In genomic region chr12:48982397-48983080, GRCh38 we compare ENCODE assay signal across 20 cellular contexts. TPM values are rescaled to one million over a fixed set of nuclear protein-coding genes. Genes with fewer than 3 reads are reported as not detected.
DNase-seq lines count a peak whose midpoint lies in the region; ATAC-seq and TF ChIP-seq lines count a peak whose summit lies in the region.
"Had no signal": no experiment of that assay in that cellular context is flagged by ENCODE, and none has a peak within 500 bp of the region (broad histone marks: within the 10 kb centered on the region; RNA-seq: fewer than 3 reads in every experiment).

No MANE protein-coding gene starts in this region.

- H3K9me3 ChIP-seq in psoas muscle, result no peaks in the 10 kb centered on the region
- H3K9me3 ChIP-seq: HAP-1 had no signal

- TF ChIP-seq CTCF in WTC11 (IDR thresholded peaks at IDR 0.05) (no peak), mesothelial cell of epicardium (IDR thresholded peaks at IDR 0.05; ENCODE audit: unreplicated experiment) (no peak), type B pancreatic cell (conservative IDR thresholded peaks at IDR 0.05) (no peak), psoas muscle (IDR thresholded peaks at IDR 0.05) (no peak)

- H3K9me3 Mint-ChIP-seq in activated naive CD8-positive, alpha-beta T cell (ENCODE audit: low read depth), result no peaks in the 10 kb centered on the region
- no peaks in the 10 kb centered on the region for H3K9me3 Mint-ChIP-seq in activated naive CD8-positive, alpha-beta T cell treated with anti-CD3 and anti-CD28 coated beads for 36 hours
- H3K9me3 Mint-ChIP-seq in WTC11, result no peaks in the 10 kb centered on the region
- no peaks in the 10 kb centered on the region for H3K9me3 Mint-ChIP-seq in mesothelial cell of epicardium
- no peaks in the 10 kb centered on the region for H3K9me3 Mint-ChIP-seq in type B pancreatic cell

- intact Hi-C loops in left ventricle myocardium superior (cut with micrococcal nuclease), result loop anchor here (10.0 kb wide), 1 partner anchor 48 kb away; no protein-coding TSS in a partner anchor
- intact Hi-C loops in psoas muscle (cut with DNase I), result no loop called here

- H3K36me3 ChIP-seq in psoas muscle (ENCODE audit: insufficient read depth in 1 of 2, low read depth in 1 of 2), result no peaks in the 10 kb centered on the region
- H3K36me3 ChIP-seq: HAP-1 had no signal

- peaks cover 37% of the 10 kb centered on the region for H3K4me1 ChIP-seq in psoas muscle

- H3K4me1 Mint-ChIP-seq in activated naive CD8-positive, alpha-beta T cell (ENCODE audit: low read depth), result peaks cover 35% of the 10 kb centered on the region
- peaks cover 37% of the 10 kb centered on the region for H3K4me1 Mint-ChIP-seq in activated naive CD8-positive, alpha-beta T cell treated with anti-CD3 and anti-CD28 coated beads for 36 hours
- H3K4me1 Mint-ChIP-seq in WTC11 (peaks cover 31% of the 10 kb centered on the region), mesothelial cell of epicardium (peaks cover 36% of the 10 kb centered on the region), type B pancreatic cell (ENCODE audit: unreplicated experiment) (peaks cover 10% of the 10 kb centered on the region)

- no peak for ATAC-seq in WTC11
- ATAC-seq in left ventricle myocardium superior, result no peak
- no peak for ATAC-seq in SK-N-SH treated with all-trans-retinoic acid at 6 μM for 48 hours
- ATAC-seq in psoas muscle, result no peak
- ATAC-seq: activated CD4-positive, alpha-beta T cell treated with anti-CD3 and anti-CD28 coated beads for 36 hours; HepG2 had no signal

- H3K36me3 Mint-ChIP-seq in activated naive CD8-positive, alpha-beta T cell, result no peaks in the 10 kb centered on the region
- no peaks in the 10 kb centered on the region for H3K36me3 Mint-ChIP-seq in activated naive CD8-positive, alpha-beta T cell treated with anti-CD3 and anti-CD28 coated beads for 36 hours
- no peaks in the 10 kb centered on the region for H3K36me3 Mint-ChIP-seq in WTC11
- no peaks in the 10 kb centered on the region for H3K36me3 Mint-ChIP-seq in mesothelial cell of epicardium
- H3K36me3 Mint-ChIP-seq in type B pancreatic cell, result no peaks in the 10 kb centered on the region

- POLR2A ChIA-PET in WTC11 (lab: Charles Lee), result no interaction called here

- peaks cover 0 to 59% (median 43%) of the 10 kb centered on the region in 3 donors for H3K27me3 ChIP-seq in psoas muscle (ENCODE audit: insufficient read depth in 3 of 3, low read length in 2 of 3)

- H3K27ac Mint-ChIP-seq in activated naive CD8-positive, alpha-beta T cell, result no peak overlapping the region
- no peak overlapping the region for H3K27ac Mint-ChIP-seq in activated naive CD8-positive, alpha-beta T cell treated with anti-CD3 and anti-CD28 coated beads for 36 hours
- H3K27ac Mint-ChIP-seq in WTC11, result no peak overlapping the region
- H3K27ac Mint-ChIP-seq in mesothelial cell of epicardium, result no peak overlapping the region
- H3K27ac Mint-ChIP-seq in type B pancreatic cell, result peak overlapping the region; percentile 51

- DNase-seq in activated naive CD8-positive, alpha-beta T cell treated with anti-CD3 and anti-CD28 coated beads for 36 hours, result no peak
- DNase-seq in WTC11 (ENCODE audit: low spot score) (no peak), mesothelial cell of epicardium (ENCODE audit: low spot score in 2 of 2, unreplicated experiment in 2 of 2) (no peak), type B pancreatic cell (ENCODE audit: extremely low spot score, unreplicated experiment) (no peak), left ventricle myocardium superior (no peak), psoas muscle (no peak)
- DNase-seq: activated CD4-positive, alpha-beta T cell treated with anti-CD3 and anti-CD28 coated beads for 36 hours; activated T-cell treated with anti-CD3 and anti-CD28 coated beads for 4 hours; caudate nucleus; effector memory CD4-positive, alpha-beta T cell; NCI-H2029 treated with DMSO at 0.1 percent for 48 hours; NCI-H524; SHP77 treated with DMSO at 0.1 percent for 48 hours; stimulated activated CD4-positive, alpha-beta T cell treated with anti-CD3 and anti-CD28 coated beads, Interleukin-4, amount 100 ng/mL, for 4 hours; T1000 had no signal

- CTCF ChIA-PET in WTC11 (lab: Charles Lee), result interaction anchor here (0.5 to 10.3 kb wide), 5 partner anchors 13 to 233 kb away, joined by 3 to 237 read pairs (median 10); partner anchors contain the start of genes ARF3, DDN and WNT10B

- H3K27ac ChIP-seq in psoas muscle, result no peak overlapping the region

- 51 to 55% (median 53%) methylated on average over 6 of the region's 6 CpGs for WGBS in psoas muscle, 3 donors

- H3K4me3 ChIP-seq in psoas muscle, result no peak overlapping the region
- H3K4me3 ChIP-seq: HAP-1 had no signal

- no peaks in the 10 kb centered on the region for H3K27me3 Mint-ChIP-seq in activated naive CD8-positive, alpha-beta T cell
- H3K27me3 Mint-ChIP-seq in activated naive CD8-positive, alpha-beta T cell treated with anti-CD3 and anti-CD28 coated beads for 36 hours, result peaks cover 72% of the 10 kb centered on the region
- H3K27me3 Mint-ChIP-seq in WTC11 (ENCODE audit: low read depth) (peaks cover 98% of the 10 kb centered on the region), mesothelial cell of epicardium (ENCODE audit: low read depth) (peaks cover 95% of the 10 kb centered on the region), type B pancreatic cell (peaks cover 96% of the 10 kb centered on the region)

- peak overlapping the region; percentile 80 for H3K4me3 Mint-ChIP-seq in activated naive CD8-positive, alpha-beta T cell
- H3K4me3 Mint-ChIP-seq in activated naive CD8-positive, alpha-beta T cell treated with anti-CD3 and anti-CD28 coated beads for 36 hours, result no peak overlapping the region
- H3K4me3 Mint-ChIP-seq in WTC11 (peak overlapping the region; percentile 68), mesothelial cell of epicardium (peak overlapping the region; percentile 53), type B pancreatic cell (peak overlapping the region; percentile 78)

TF ChIP-seq in WTC11, 78 proteins besides CTCF, POLR2A, EP300 and RAD21:
- TF ChIP-seq NFE2L1 (CRISPR knock-in tag; IDR thresholded peaks at IDR 0.05), result no peak
- TF ChIP-seq, protein P1, sequence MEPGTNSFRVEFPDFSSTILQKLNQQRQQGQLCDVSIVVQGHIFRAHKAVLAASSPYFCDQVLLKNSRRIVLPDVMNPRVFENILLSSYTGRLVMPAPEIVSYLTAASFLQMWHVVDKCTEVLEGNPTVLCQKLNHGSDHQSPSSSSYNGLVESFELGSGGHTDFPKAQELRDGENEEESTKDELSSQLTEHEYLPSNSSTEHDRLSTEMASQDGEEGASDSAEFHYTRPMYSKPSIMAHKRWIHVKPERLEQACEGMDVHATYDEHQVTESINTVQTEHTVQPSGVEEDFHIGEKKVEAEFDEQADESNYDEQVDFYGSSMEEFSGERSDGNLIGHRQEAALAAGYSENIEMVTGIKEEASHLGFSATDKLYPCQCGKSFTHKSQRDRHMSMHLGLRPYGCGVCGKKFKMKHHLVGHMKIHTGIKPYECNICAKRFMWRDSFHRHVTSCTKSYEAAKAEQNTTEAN (CRISPR knock-in tag; IDR thresholded peaks at IDR 0.05), result no peak

TF ChIP-seq in SK-N-SH treated with all-trans-retinoic acid at 6 μM for 48 hours, 23 proteins besides CTCF, POLR2A, EP300 and RAD21 (continues in another document):
- no peak for TF ChIP-seq PPARA (CRISPR knock-in tag; IDR thresholded peaks at IDR 0.05; ENCODE audit: borderline replicate concordance)
- TF ChIP-seq TCF4 (CRISPR knock-in tag; IDR thresholded peaks at IDR 0.05; ENCODE audit: borderline replicate concordance), result no peak

RNA-seq across cellular contexts. Expression of gene WNT1, which starts 4.4 kb away (rescaled TPM):
- not detected for total RNA-seq in activated naive CD8-positive, alpha-beta T cell treated with anti-CD3 and anti-CD28 coated beads for 36 hours
- not detected in 3 replicates for total RNA-seq in WTC11 (2021)
- not detected in 3 replicates for total RNA-seq in mesothelial cell of epicardium
- 28.9 TPM in 1 of 2 replicates, not detected in the other for total RNA-seq in type B pancreatic cell (ENCODE audit: low replicate concordance)
- total RNA-seq in left ventricle myocardium superior, result not detected
- not detected for total RNA-seq in psoas muscle
- polyA plus RNA-seq in psoas muscle, result not detected
- total RNA-seq: activated CD4-positive, alpha-beta T cell treated with anti-CD3 and anti-CD28 coated beads for 36 hours; HepG2; lower leg skin had no signal
- polyA plus RNA-seq: HepG2 had no signal

RNA-seq across cellular contexts. Expression of gene WNT10B, which starts 11.0 kb away (rescaled TPM):
- under 1 TPM; 0.24 to 0.39 TPM for total RNA-seq in activated naive CD8-positive, alpha-beta T cell treated with anti-CD3 and anti-CD28 coated beads for 36 hours
- total RNA-seq in WTC11 (2021) (0.50 to 0.55 TPM (median 0.55 TPM) in 3 replicates), mesothelial cell of epicardium (0.77 to 1.2 TPM (median 0.98 TPM) in 3 replicates), type B pancreatic cell (ENCODE audit: low replicate concordance) (6.2 and 6.3 TPM in 2 replicates), left ventricle myocardium superior (0.17 TPM), psoas muscle (under 1 TPM in 2 of 4 donors, not detected in 2; 0.26 to 0.53 TPM)
- polyA plus RNA-seq in psoas muscle, result under 1 TPM in 2 of 3 donors, not detected in 1; 0.13 to 0.14 TPM

RNA-seq across cellular contexts. Expression of gene DDN, which starts 16.6 kb away (rescaled TPM):
- 1 to 10 TPM; 1.3 to 1.4 TPM for total RNA-seq in activated naive CD8-positive, alpha-beta T cell treated with anti-CD3 and anti-CD28 coated beads for 36 hours
- 0.33 to 0.55 TPM (median 0.50 TPM) in 3 replicates for total RNA-seq in WTC11 (2021)
- 0.27 to 0.36 TPM (median 0.29 TPM) in 3 replicates for total RNA-seq in mesothelial cell of epicardium
- 0.45 and 8.8 TPM in 2 replicates for total RNA-seq in type B pancreatic cell (ENCODE audit: low replicate concordance)
- total RNA-seq in left ventricle myocardium superior, result 0.77 TPM
- 100 to 1,000 TPM in 2 of 4 donors, 10 to 100 TPM in 2; 11.2 to 485 (median 123) TPM for total RNA-seq in psoas muscle
- polyA plus RNA-seq in psoas muscle, result 100 to 1,000 TPM in 1 of 3 donors, 10 to 100 TPM in 2; 43.0 to 126 (median 72.6) TPM

RNA-seq across cellular contexts. Expression of gene ARF3, which starts 25.3 kb away (rescaled TPM):
- total RNA-seq in activated naive CD8-positive, alpha-beta T cell treated with anti-CD3 and anti-CD28 coated beads for 36 hours, result 10 to 100 TPM; 81.8 to 82.5 TPM
- total RNA-seq in WTC11 (2021), result 238 to 256 TPM (median 248 TPM) in 3 replicates
- total RNA-seq in mesothelial cell of epicardium, result 123 to 125 TPM (median 125 TPM) in 3 replicates
- total RNA-seq in type B pancreatic cell (ENCODE audit: low replicate concordance), result 161 and 168 TPM in 2 replicates
- 44.8 TPM for total RNA-seq in left ventricle myocardium superior
- 10 to 100 TPM; 17.4 to 27.0 (median 22.3) TPM for total RNA-seq in psoas muscle
- 10 to 100 TPM in 2 of 3 donors, 1 to 10 TPM in 1; 7.4 to 18.1 (median 13.2) TPM for polyA plus RNA-seq in psoas muscle

RNA-seq across cellular contexts. Expression of gene PRKAG1, which starts 36.0 kb away (rescaled TPM):
- total RNA-seq in activated naive CD8-positive, alpha-beta T cell treated with anti-CD3 and anti-CD28 coated beads for 36 hours, result 10 to 100 TPM; 57.9 to 60.9 TPM
- total RNA-seq in WTC11 (2021) (37.9 to 41.6 TPM (median 38.0 TPM) in 3 replicates), mesothelial cell of epicardium (58.7 to 61.8 TPM (median 59.4 TPM) in 3 replicates), type B pancreatic cell (ENCODE audit: low replicate concordance) (58.7 and 66.3 TPM in 2 replicates), left ventricle myocardium superior (78.1 TPM), psoas muscle (10 to 100 TPM; 49.5 to 91.6 (median 70.6) TPM)
- 100 to 1,000 TPM in 1 of 3 donors, 10 to 100 TPM in 2; 67.5 to 105 (median 86.5) TPM for polyA plus RNA-seq in psoas muscle
